In the genomic region with DNA sequence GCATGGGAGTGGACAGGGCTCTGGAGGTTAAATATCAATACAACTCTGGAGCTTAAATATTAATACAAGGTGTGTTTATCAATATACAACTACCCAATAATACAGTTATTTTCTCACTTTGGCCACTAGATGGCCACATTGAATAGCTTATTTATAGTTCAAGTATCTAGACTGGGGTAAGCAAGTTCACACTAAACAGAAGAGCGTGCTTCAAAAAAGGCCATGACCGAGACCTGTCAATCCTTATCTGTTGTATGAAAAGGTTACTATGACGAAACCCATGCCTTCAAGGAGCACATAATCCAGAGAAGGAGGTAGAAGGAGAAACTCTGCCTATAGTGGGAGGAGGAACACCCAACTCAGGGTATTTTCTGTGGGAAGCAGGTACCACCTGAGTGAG, we compare ENCODE assay signal across 8 cellular contexts. TPM values are rescaled to one million over a fixed set of nuclear protein-coding genes. Genes with fewer than 3 reads are reported as not detected.
DNase-seq lines count a peak whose midpoint lies in the region; ATAC-seq and TF ChIP-seq lines count a peak whose summit lies in the region.

No MANE protein-coding gene starts in this region.

- no peaks in the 10 kb centered on the region for H3K27me3 ChIP-seq in DND-41 (ENCODE audit: insufficient read depth, low read length, poor library complexity)

- H3K4me1 Mint-ChIP-seq in immature natural killer cell = no peaks in the 10 kb centered on the region
- H3K4me1 Mint-ChIP-seq in stimulated activated naive CD8-positive, alpha-beta T cell treated with anti-CD3 and anti-CD28 coated beads, Interleukin-15, amount 100 ng/mL, for 72 hours = peaks cover 7% of the 10 kb centered on the region

- H3K36me3 Mint-ChIP-seq in immature natural killer cell = no peaks in the 10 kb centered on the region

- H3K27ac ChIP-seq in DND-41 (ENCODE audit: low read length) = no peak overlapping the region

- TF ChIP-seq CTCF in DND-41 (IDR thresholded peaks at IDR 0.05; ENCODE audit: borderline replicate concordance, extremely low read depth, low read length, poor library complexity, severe bottlenecking) = peak; percentile 68
- TF ChIP-seq CTCF in astrocyte of the spinal cord (IDR thresholded peaks at IDR 0.05; ENCODE audit: low read depth, low read length) = peak; percentile 46

- H3K9ac ChIP-seq in DND-41 (ENCODE audit: low read depth, low read length) = no peak overlapping the region

- no peaks in the 10 kb centered on the region for H3K9me3 Mint-ChIP-seq in immature natural killer cell
- H3K9me3 Mint-ChIP-seq in stimulated activated naive CD8-positive, alpha-beta T cell treated with anti-CD3 and anti-CD28 coated beads, Interleukin-15, amount 100 ng/mL, for 72 hours = no peaks in the 10 kb centered on the region

- no peaks in the 10 kb centered on the region for H3K36me3 ChIP-seq in DND-41 (ENCODE audit: insufficient read depth, low read length)

- H3K4me3 Mint-ChIP-seq in immature natural killer cell = no peak overlapping the region
- H3K4me3 Mint-ChIP-seq in stimulated activated naive CD8-positive, alpha-beta T cell treated with anti-CD3 and anti-CD28 coated beads, Interleukin-15, amount 100 ng/mL, for 72 hours = no peak overlapping the region

- no peaks in the 10 kb centered on the region for H3K4me1 ChIP-seq in DND-41 (ENCODE audit: insufficient read depth, low read length)

- H2AFZ ChIP-seq in DND-41 (ENCODE audit: low read depth, low read length) = no peak overlapping the region

- in situ Hi-C loops in astrocyte of the spinal cord (cut with HindIII; ENCODE audit: low sequenced_read_pairs) = no loop called here

- ATAC-seq in DND-41 (ENCODE audit: insufficient read depth, low read depth) = peak; percentile 91
- peak; percentile 80 for ATAC-seq in GM19397 (IDR thresholded peaks at IDR 0.05; ENCODE audit: unreplicated experiment)
- peak; percentile 95 for ATAC-seq in HG03378 (IDR thresholded peaks at IDR 0.05; ENCODE audit: unreplicated experiment)
- ATAC-seq in stimulated activated naive CD8-positive, alpha-beta T cell treated with anti-CD3 and anti-CD28 coated beads, Interleukin-15, amount 100 ng/mL, for 72 hours = peak; percentile 80

- H3K27me3 Mint-ChIP-seq in immature natural killer cell (ENCODE audit: low read depth in 3 of 3) = no peaks in the 10 kb centered on the region
- H3K27me3 Mint-ChIP-seq in stimulated activated naive CD8-positive, alpha-beta T cell treated with anti-CD3 and anti-CD28 coated beads, Interleukin-15, amount 100 ng/mL, for 72 hours = no peaks in the 10 kb centered on the region

- DNase-seq in DND-41 = no peak
- DNase-seq in NCI-H526 (lab: John Stamatoyannopoulos, UW) = peak; percentile 57 to 64
- peak; percentile 80 for DNase-seq in astrocyte of the spinal cord (ENCODE audit: low read depth, low spot score)
- peak; percentile 40 to 45 (median 40) for DNase-seq in immature natural killer cell
- peak; percentile 13 to 15 for DNase-seq in stimulated activated naive CD8-positive, alpha-beta T cell treated with anti-CD3 and anti-CD28 coated beads, Interleukin-15, amount 100 ng/mL, for 72 hours
- DNase-seq in stimulated activated CD4-positive, alpha-beta T cell treated with anti-CD3 and anti-CD28 coated beads, Interleukin-4, amount 100 ng/mL, for 24 hours = no peak

- no peaks in the 10 kb centered on the region for H3K79me2 ChIP-seq in DND-41 (ENCODE audit: insufficient read depth, low read length)

- H4K20me1 ChIP-seq in DND-41 (ENCODE audit: insufficient read depth, low read length) = no peaks in the 10 kb centered on the region

- no peaks in the 10 kb centered on the region for H3K9me3 ChIP-seq in DND-41 (ENCODE audit: insufficient read depth, low read length, severe bottlenecking)

- no peak overlapping the region for H3K4me2 ChIP-seq in DND-41 (ENCODE audit: insufficient read depth, low read length)

- H3K4me3 ChIP-seq in DND-41 (ENCODE audit: low read depth in 1 of 2, low read length in 2 of 2) = no peak overlapping the region
- no peak overlapping the region for H3K4me3 ChIP-seq in astrocyte of the spinal cord (ENCODE audit: low read depth, low read length)

- no peak overlapping the region for H3K27ac Mint-ChIP-seq in immature natural killer cell
- no peak overlapping the region for H3K27ac Mint-ChIP-seq in stimulated activated naive CD8-positive, alpha-beta T cell treated with anti-CD3 and anti-CD28 coated beads, Interleukin-15, amount 100 ng/mL, for 72 hours

RNA-seq across cellular contexts. Expression of a gene that starts 29.1 kb away (rescaled TPM):
- polyA plus RNA-seq in immature natural killer cell = 1 to 10 TPM; 2.0 to 5.8 (median 3.2) TPM

RNA-seq across cellular contexts. Expression of a gene that starts 29.1 kb away (rescaled TPM):
- 10 to 100 TPM; 13.5 to 20.8 (median 14.1) TPM for polyA plus RNA-seq in immature natural killer cell

RNA-seq across cellular contexts. Expression of a gene that starts 41.0 kb away (rescaled TPM):
- polyA plus RNA-seq in immature natural killer cell = not detected

Comparison
In these comparisons a context has a peak if more than half of its experiments do, and no peak if none do; other contexts are left out.
1. DNase-seq: peak in NCI-H526 (2 of 2), astrocyte of the spinal cord (single experiment), immature natural killer cell (3 of 3) and stimulated activated naive CD8-positive, alpha-beta T cell treated with anti-CD3 and anti-CD28 coated beads, Interleukin-15, amount 100 ng/mL, for 72 hours (2 of 2); none in DND-41 (single experiment) and stimulated activated CD4-positive, alpha-beta T cell treated with anti-CD3 and anti-CD28 coated beads, Interleukin-4, amount 100 ng/mL, for 24 hours (single experiment).
2. Peak in every context shown above with its lines, with median percentiles within 50 percentile points of each other: ATAC-seq.